In genomic region chr22:25066861-25067435, GRCh38 we compare ENCODE assay signal across 13 cellular contexts.
DNase-seq lines count a peak whose midpoint lies in the region; ATAC-seq and TF ChIP-seq lines count a peak whose summit lies in the region.
"Had no signal": no experiment of that assay in that cellular context is flagged by ENCODE, and none has a peak within 500 bp of the region (broad histone marks: within the 10 kb centered on the region; RNA-seq: fewer than 3 reads in every experiment).

No MANE protein-coding gene starts in this region.

- CTCF ChIA-PET in activated naive CD4-positive, alpha-beta T cell treated with anti-CD3 and anti-CD28 coated beads for 36 hours (lab: Charles Lee): interaction anchor here (4.3 kb wide), 1 partner anchor 14 kb away, joined by 21 read pairs; no protein-coding TSS in a partner anchor

- no peak overlapping the region for H3K4me3 Mint-ChIP-seq in activated naive CD4-positive, alpha-beta T cell treated with anti-CD3 and anti-CD28 coated beads for 36 hours
- H3K4me3 Mint-ChIP-seq in activated naive CD8-positive, alpha-beta T cell treated with anti-CD3 and anti-CD28 coated beads for 36 hours: peak overlapping the region; percentile 81
- peak overlapping the region; percentile 92 for H3K4me3 Mint-ChIP-seq in natural killer cell

- peaks cover 7 to 59% (median 28%) of the 10 kb centered on the region in 4 donors for H3K4me1 ChIP-seq in tibial artery

- intact Hi-C loops in activated naive CD4-positive, alpha-beta T cell treated with anti-CD3 and anti-CD28 coated beads for 36 hours (cut with micrococcal nuclease): loop anchor here (5.0 to 10.0 kb wide), 5 partner anchors 335 to 792 kb away; partner anchors contain the start of genes ADORA2A, GRK3 and SPECC1L
- intact Hi-C loops in natural killer cell (cut with micrococcal nuclease): no loop called here
- intact Hi-C loops in tibial artery (cut with DNase I; ENCODE audit: low total_unique reads): loop anchor here (5.0 kb wide), 1 partner anchor 105 kb away; no protein-coding TSS in a partner anchor
- intact Hi-C loops in left cardiac atrium (cut with DNase I): no loop called here

- H3K9me3 Mint-ChIP-seq in activated naive CD4-positive, alpha-beta T cell treated with anti-CD3 and anti-CD28 coated beads for 36 hours: no peaks in the 10 kb centered on the region
- no peaks in the 10 kb centered on the region for H3K9me3 Mint-ChIP-seq in activated naive CD8-positive, alpha-beta T cell treated with anti-CD3 and anti-CD28 coated beads for 36 hours
- no peaks in the 10 kb centered on the region for H3K9me3 Mint-ChIP-seq in natural killer cell

- no peaks in the 10 kb centered on the region for H3K9me3 ChIP-seq in tibial artery
- H3K9me3 ChIP-seq: psoas muscle had no signal

- H3K36me3 Mint-ChIP-seq in activated naive CD4-positive, alpha-beta T cell treated with anti-CD3 and anti-CD28 coated beads for 36 hours (ENCODE audit: low read depth): no peaks in the 10 kb centered on the region
- peaks cover 3% of the 10 kb centered on the region for H3K36me3 Mint-ChIP-seq in activated naive CD8-positive, alpha-beta T cell treated with anti-CD3 and anti-CD28 coated beads for 36 hours
- H3K36me3 Mint-ChIP-seq in natural killer cell: no peaks in the 10 kb centered on the region

- peak overlapping the region; percentile 87 to 93 for H3K27ac ChIP-seq in tibial artery

- ATAC-seq in natural killer cell: no peak
- ATAC-seq in HG02870 (IDR thresholded peaks at IDR 0.05; ENCODE audit: unreplicated experiment): no peak
- ATAC-seq in left cardiac atrium: no peak
- ATAC-seq in HG02623 (IDR thresholded peaks at IDR 0.05; ENCODE audit: unreplicated experiment): no peak
- ATAC-seq: PC-3 had no signal

- H3K27ac Mint-ChIP-seq in activated naive CD4-positive, alpha-beta T cell treated with anti-CD3 and anti-CD28 coated beads for 36 hours: peak overlapping the region; percentile 90
- H3K27ac Mint-ChIP-seq in activated naive CD8-positive, alpha-beta T cell treated with anti-CD3 and anti-CD28 coated beads for 36 hours: peak overlapping the region; percentile 91
- peak overlapping the region; percentile 92 to 97 for H3K27ac Mint-ChIP-seq in natural killer cell

- H3K4me3 ChIP-seq in tibial artery: no peak overlapping the region
- H3K4me3 ChIP-seq: psoas muscle had no signal

- DNase-seq in activated naive CD4-positive, alpha-beta T cell treated with anti-CD3 and anti-CD28 coated beads for 36 hours: no peak
- DNase-seq in activated naive CD4-positive, alpha-beta T cell treated with Interleukin-2 at 50 U/mL for 16 hours: no peak
- DNase-seq in activated naive CD8-positive, alpha-beta T cell treated with anti-CD3 and anti-CD28 coated beads for 36 hours: no peak
- DNase-seq in natural killer cell (no peak), tibial artery (no peak), left cardiac atrium (no peak)
- DNase-seq: central memory CD4-positive, alpha-beta T cell; NCI-H1048; NCI-H748 treated with DMSO at 0.1 percent for 48 hours; PC-3 had no signal

- H3K36me3 ChIP-seq in tibial artery: no peaks in the 10 kb centered on the region

- TF ChIP-seq CTCF in natural killer cell (IDR thresholded peaks at IDR 0.05): no peak
- no peak for TF ChIP-seq CTCF in tibial artery (IDR thresholded peaks at IDR 0.05)

- H3K4me1 Mint-ChIP-seq in activated naive CD4-positive, alpha-beta T cell treated with anti-CD3 and anti-CD28 coated beads for 36 hours (ENCODE audit: low read depth): peaks cover 85% of the 10 kb centered on the region
- H3K4me1 Mint-ChIP-seq in activated naive CD8-positive, alpha-beta T cell treated with anti-CD3 and anti-CD28 coated beads for 36 hours: peaks cover 83% of the 10 kb centered on the region
- peaks cover 56 to 83% of the 10 kb centered on the region in 2 donors for H3K4me1 Mint-ChIP-seq in natural killer cell

- H3K27me3 ChIP-seq in tibial artery: no peaks in the 10 kb centered on the region

- H3K27me3 Mint-ChIP-seq in activated naive CD4-positive, alpha-beta T cell treated with anti-CD3 and anti-CD28 coated beads for 36 hours (ENCODE audit: low read depth): no peaks in the 10 kb centered on the region
- no peaks in the 10 kb centered on the region for H3K27me3 Mint-ChIP-seq in activated naive CD8-positive, alpha-beta T cell treated with anti-CD3 and anti-CD28 coated beads for 36 hours
- peaks cover 0 to under 1% of the 10 kb centered on the region in 2 donors for H3K27me3 Mint-ChIP-seq in natural killer cell (ENCODE audit: low read depth in 2 of 2)

Comparison
In these comparisons a context has a peak if more than half of its experiments do, and no peak if none do; other contexts are left out.
1. intact Hi-C loops: an anchor here in activated naive CD4-positive, alpha-beta T cell treated with anti-CD3 and anti-CD28 coated beads for 36 hours (5.0 to 10.0 kb wide) and tibial artery (5.0 kb wide); none called in natural killer cell and left cardiac atrium.